9 cellular contexts compared by ENCODE assay signal in the genomic region with DNA sequence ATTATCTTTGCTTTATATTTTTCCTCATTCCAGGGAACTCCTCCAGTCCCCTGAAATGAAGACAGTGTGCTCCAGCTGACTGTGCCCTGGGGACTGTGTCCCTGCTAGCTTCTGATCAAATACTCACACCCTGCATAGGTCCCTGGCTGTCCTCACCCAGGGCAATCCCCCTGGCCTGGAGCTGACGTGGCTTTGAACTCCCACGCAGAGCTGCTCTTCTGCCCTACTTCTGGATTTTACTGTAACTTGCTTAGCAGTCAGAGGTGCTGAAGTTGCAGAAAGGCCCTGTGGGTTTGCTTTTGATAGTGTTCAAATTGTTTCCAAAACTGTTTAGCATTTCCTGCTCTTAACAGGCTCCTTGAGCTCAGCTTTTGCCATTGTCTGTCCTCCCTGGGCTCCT.
A peak's percentile ranks its signal among the peaks of the same experiment; 100 is the strongest.
DNase-seq lines count a peak whose midpoint lies in the region; ATAC-seq and TF ChIP-seq lines count a peak whose summit lies in the region.
"Had no signal": no experiment of that assay in that cellular context is flagged by ENCODE, and none has a peak within 500 bp of the region (broad histone marks: within the 10 kb centered on the region; RNA-seq: fewer than 3 reads in every experiment).

No MANE protein-coding gene starts in this region.

- H3K4me3 ChIP-seq in GM12865 (ENCODE audit: low read depth, low read length): no peak overlapping the region
- H3K4me3 ChIP-seq: SJSA1 had no signal

- peak; percentile 77 for ATAC-seq in activated naive CD8-positive, alpha-beta T cell treated with anti-CD3 and anti-CD28 coated beads, Interleukin-2, amount 10 ng/mL, durations not matched to agents 7 days and 5 days (ENCODE audit: low read depth)
- no peak for ATAC-seq in GM18868 (IDR thresholded peaks at IDR 0.05; ENCODE audit: unreplicated experiment)

- H3K27me3 Mint-ChIP-seq in T-helper 1 cell treated with Interleukin-12 subunit alpha and Interleukin-12 subunit beta and Interleukin-4 antibody, amounts not matched to agents 30 μg/mL and 1 μg/mL, for 36 hours (ENCODE audit: low read depth): peaks cover 43% of the 10 kb centered on the region
- peaks cover 6% of the 10 kb centered on the region for H3K27me3 Mint-ChIP-seq in activated naive CD8-positive, alpha-beta T cell treated with anti-CD3 and anti-CD28 coated beads, Interleukin-2, amount 10 ng/mL, durations not matched to agents 7 days and 5 days
- H3K27me3 Mint-ChIP-seq in Calu3 (ENCODE audit: unreplicated experiment): no peaks in the 10 kb centered on the region

- DNase-seq in GM12865 (ENCODE audit: low read depth) (peak; percentile 24), Calu3 (no peak), 8988T (no peak), AML-193 (lab: John Stamatoyannopoulos, UW) (no peak)
- no peak for DNase-seq in activated naive CD8-positive, alpha-beta T cell treated with anti-CD3 and anti-CD28 coated beads, Interleukin-2, amount 10 ng/mL, durations not matched to agents 7 days and 5 days
- DNase-seq in stimulated activated CD4-positive, alpha-beta T cell treated with anti-CD3 and anti-CD28 coated beads, Interleukin-1b, Interleukin-23, amount 100 ng/mL, for 4 hours (ENCODE audit: low read depth in 2 of 2): peak; percentile 26 to 31

- POLR2A ChIA-PET in activated naive CD8-positive, alpha-beta T cell treated with anti-CD3 and anti-CD28 coated beads, Interleukin-2, amount 10 ng/mL, durations not matched to agents 7 days and 5 days (lab: Charles Lee): no interaction called here

- H3K4me3 Mint-ChIP-seq in T-helper 1 cell treated with Interleukin-12 subunit alpha and Interleukin-12 subunit beta and Interleukin-4 antibody, amounts not matched to agents 30 μg/mL and 1 μg/mL, for 36 hours: peak overlapping the region; percentile 63
- H3K4me3 Mint-ChIP-seq in activated naive CD8-positive, alpha-beta T cell treated with anti-CD3 and anti-CD28 coated beads, Interleukin-2, amount 10 ng/mL, durations not matched to agents 7 days and 5 days: no peak overlapping the region
- H3K4me3 Mint-ChIP-seq in Calu3 (ENCODE audit: low read depth, unreplicated experiment): no peak overlapping the region

- no TSS peak for BruUV-seq in Calu3 (replicated peaks; lab: Mats Ljungman, UMichigan)

- intact Hi-C loops in Calu3 (cut with micrococcal nuclease; ENCODE audit: unreplicated experiment): no loop called here

- H3K9me3 Mint-ChIP-seq in T-helper 1 cell treated with Interleukin-12 subunit alpha and Interleukin-12 subunit beta and Interleukin-4 antibody, amounts not matched to agents 30 μg/mL and 1 μg/mL, for 36 hours: no peaks in the 10 kb centered on the region
- H3K9me3 Mint-ChIP-seq in activated naive CD8-positive, alpha-beta T cell treated with anti-CD3 and anti-CD28 coated beads, Interleukin-2, amount 10 ng/mL, durations not matched to agents 7 days and 5 days: peaks cover 4% of the 10 kb centered on the region
- no peaks in the 10 kb centered on the region for H3K9me3 Mint-ChIP-seq in Calu3 (ENCODE audit: low read depth, unreplicated experiment)

- TF ChIP-seq CTCF in GM12865 (IDR thresholded peaks at IDR 0.05; ENCODE audit: insufficient read depth, low read depth, low read length, missing control alignments) (no peak), Calu3 (IDR thresholded peaks at IDR 0.05; ENCODE audit: unreplicated experiment) (no peak)

- no peaks in the 10 kb centered on the region for H3K36me3 Mint-ChIP-seq in T-helper 1 cell treated with Interleukin-12 subunit alpha and Interleukin-12 subunit beta and Interleukin-4 antibody, amounts not matched to agents 30 μg/mL and 1 μg/mL, for 36 hours (ENCODE audit: low read depth)
- H3K36me3 Mint-ChIP-seq in activated naive CD8-positive, alpha-beta T cell treated with anti-CD3 and anti-CD28 coated beads, Interleukin-2, amount 10 ng/mL, durations not matched to agents 7 days and 5 days: peaks cover 15% of the 10 kb centered on the region
- H3K36me3 Mint-ChIP-seq in Calu3 (ENCODE audit: insufficient read depth, unreplicated experiment): no peaks in the 10 kb centered on the region

- H3K27ac Mint-ChIP-seq in T-helper 1 cell treated with Interleukin-12 subunit alpha and Interleukin-12 subunit beta and Interleukin-4 antibody, amounts not matched to agents 30 μg/mL and 1 μg/mL, for 36 hours: peak overlapping the region; percentile 72
- peak overlapping the region; percentile 21 for H3K27ac Mint-ChIP-seq in activated naive CD8-positive, alpha-beta T cell treated with anti-CD3 and anti-CD28 coated beads, Interleukin-2, amount 10 ng/mL, durations not matched to agents 7 days and 5 days
- no peak overlapping the region for H3K27ac Mint-ChIP-seq in Calu3 (ENCODE audit: unreplicated experiment)

- peaks cover 18% of the 10 kb centered on the region for H3K4me1 Mint-ChIP-seq in T-helper 1 cell treated with Interleukin-12 subunit alpha and Interleukin-12 subunit beta and Interleukin-4 antibody, amounts not matched to agents 30 μg/mL and 1 μg/mL, for 36 hours (ENCODE audit: low read depth)
- peaks cover 14% of the 10 kb centered on the region for H3K4me1 Mint-ChIP-seq in activated naive CD8-positive, alpha-beta T cell treated with anti-CD3 and anti-CD28 coated beads, Interleukin-2, amount 10 ng/mL, durations not matched to agents 7 days and 5 days
- no peaks in the 10 kb centered on the region for H3K4me1 Mint-ChIP-seq in Calu3 (ENCODE audit: low read depth, unreplicated experiment)

- CTCF ChIA-PET in Calu3 (lab: Charles Lee): interaction anchor here (0.5 kb wide), 2 partner anchors 39 to 46 kb away, joined by 3 to 5 read pairs; no protein-coding TSS in a partner anchor

Comparison
In these comparisons a context has a peak if more than half of its experiments do, and no peak if none do; other contexts are left out.
1. DNase-seq: peak in GM12865 (single experiment) and stimulated activated CD4-positive, alpha-beta T cell treated with anti-CD3 and anti-CD28 coated beads, Interleukin-1b, Interleukin-23, amount 100 ng/mL, for 4 hours (2 of 2); none in activated naive CD8-positive, alpha-beta T cell treated with anti-CD3 and anti-CD28 coated beads, Interleukin-2, amount 10 ng/mL, durations not matched to agents 7 days and 5 days (single experiment), Calu3 (single experiment), 8988T (single experiment) and AML-193 (0 of 2).